Comparison of ENCODE assay signal across 1 cellular context in the genomic region with DNA sequence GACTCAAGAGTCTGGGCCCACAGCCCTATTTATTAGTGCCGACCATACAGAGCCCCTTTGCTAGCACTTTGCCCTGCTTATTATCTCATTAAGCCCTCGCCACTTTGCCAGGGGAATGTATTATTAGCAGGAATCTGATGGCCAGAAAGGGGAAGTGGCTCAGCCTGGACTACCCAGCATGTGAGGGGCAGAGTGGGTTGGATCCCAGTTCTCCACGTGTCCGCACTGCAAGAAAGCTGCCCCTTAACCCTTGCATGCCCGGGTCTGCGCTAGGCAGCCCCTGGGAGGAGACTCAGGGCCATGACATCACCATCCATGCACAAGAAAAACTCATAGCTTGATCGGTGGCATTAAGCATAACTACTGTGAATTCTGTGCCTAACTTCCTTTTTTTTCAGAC.
TF ChIP-seq lines count a peak whose summit lies in the region.

No MANE protein-coding gene starts in this region.

TF ChIP-seq in H1, 55 proteins besides CTCF, POLR2A, EP300 and RAD21 (continued from another document):
- TF ChIP-seq MAX (IDR thresholded peaks at IDR 0.05) (peak; percentile 66), CBX5 (IDR thresholded peaks at IDR 0.05; ENCODE audit: low read depth, low read length) (no peak)
- TF ChIP-seq, protein P1, sequence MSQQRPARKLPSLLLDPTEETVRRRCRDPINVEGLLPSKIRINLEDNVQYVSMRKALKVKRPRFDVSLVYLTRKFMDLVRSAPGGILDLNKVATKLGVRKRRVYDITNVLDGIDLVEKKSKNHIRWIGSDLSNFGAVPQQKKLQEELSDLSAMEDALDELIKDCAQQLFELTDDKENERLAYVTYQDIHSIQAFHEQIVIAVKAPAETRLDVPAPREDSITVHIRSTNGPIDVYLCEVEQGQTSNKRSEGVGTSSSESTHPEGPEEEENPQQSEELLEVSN (IDR thresholded peaks at IDR 0.05) = no peak
